ENCODE assay signal across 9 cellular contexts in genomic region chr14:20682127-20682434, GRCh38. TPM values are rescaled to one million over a fixed set of nuclear protein-coding genes. Genes with fewer than 3 reads are reported as not detected.
DNase-seq lines count a peak whose midpoint lies in the region; ATAC-seq and TF ChIP-seq lines count a peak whose summit lies in the region.
"Had no signal": no experiment of that assay in that cellular context is flagged by ENCODE, and none has a peak within 500 bp of the region (broad histone marks: within the 10 kb centered on the region; RNA-seq: fewer than 3 reads in every experiment).

No MANE protein-coding gene starts in this region.

- RAD21 ChIA-PET in HCT116 (lab: Charles Lee; ENCODE audit: low non-redundant PET in 1 of 2, low total read pairs in 2 of 2, uncharacterized antibody in 2 of 2, unreplicated experiment in 2 of 2): interaction anchor here in 1 of 2 experiments (1.0 kb wide), 1 partner anchor 19 kb away, joined by 4 read pairs; no protein-coding TSS in a partner anchor

- BruUV-seq in HCT116 (replicated peaks; lab: Mats Ljungman, UMichigan): TSS peak; percentile 98

- H3K9me2 ChIP-seq in HCT116 (ENCODE audit: insufficient read depth): no peaks in the 10 kb centered on the region

- H3K36me3 ChIP-seq in HCT116 (ENCODE audit: control insufficient read depth in 1 of 2, insufficient read depth in 2 of 2, low read length in 2 of 2) (no peaks in the 10 kb centered on the region), body of pancreas (replicated peaks in 1 of 2; ENCODE audit: insufficient read depth in 1 of 2, low read depth in 2 of 2) (no peaks in the 10 kb centered on the region), left lung (no peaks in the 10 kb centered on the region)

- CTCF ChIA-PET in HCT116 (lab: Charles Lee): interaction anchor here (1.3 to 6.1 kb wide), 7 partner anchors 9 to 72 kb away, joined by 5 to 59 read pairs (median 15); no protein-coding TSS in a partner anchor

- TF ChIP-seq CTCF in HCT116 (IDR thresholded peaks at IDR 0.05 in 2 of 3, conservative IDR thresholded peaks at IDR 0.05 in 1 of 3; ENCODE audit: borderline replicate concordance in 1 of 3, insufficient read depth in 1 of 3, low read depth in 2 of 3, low read length in 2 of 3) (0 out of 6 replicates have a peak, but pooled peaks of 1 of the 3 experiments have one; percentile 6), body of pancreas (IDR thresholded peaks at IDR 0.05) (no peak), left lung (IDR thresholded peaks at IDR 0.05) (no peak)

- peak overlapping the region; percentile 65 to 72 for H3K4me3 ChIP-seq in HCT116 (replicated peaks in 1 of 2; ENCODE audit: low read depth in 1 of 2, low read length in 2 of 2)
- peak overlapping the region in 1 of 2 donors; percentile 42 for H3K4me3 ChIP-seq in body of pancreas
- peak overlapping the region; percentile 67 to 77 for H3K4me3 ChIP-seq in left lung

- peak overlapping the region; percentile 97 for H3K27ac ChIP-seq in HCT116 (ENCODE audit: low read depth, low read length)
- peak overlapping the region; percentile 94 to 99 (median 97) for H3K27ac ChIP-seq in body of pancreas
- peak overlapping the region; percentile 99 to 100 for H3K27ac ChIP-seq in left lung
- peak overlapping the region; percentile 99 for H3K27ac ChIP-seq in temporal lobe (ENCODE audit: low read depth, low read length)

- H3K4me1 ChIP-seq in HCT116 (ENCODE audit: control insufficient read depth in 1 of 2, insufficient read depth in 2 of 2, low read length in 2 of 2): peaks cover 27 to 64% of the 10 kb centered on the region in 2 experiments
- peaks cover 40% of the 10 kb centered on the region for H3K4me1 ChIP-seq in body of pancreas
- peaks cover 21 to 61% of the 10 kb centered on the region in 2 donors for H3K4me1 ChIP-seq in left lung

- peak overlapping the region; percentile 74 for H3K9ac ChIP-seq in HCT116 (ENCODE audit: low read length)

- intact Hi-C loops in HCT116 (cut with micrococcal nuclease) (loop anchor here (1.0 to 5.0 kb wide), 3 partner anchors 51 to 305 kb away; partner anchors contain the start of genes METTL17 and PNP), body of pancreas (cut with DNase I) (no loop called here), left lung (cut with DNase I) (loop anchor here in 1 of 2 donors (5.0 kb wide), 1 partner anchor 70 kb away; no protein-coding TSS in a partner anchor)

- H2AFZ ChIP-seq in HCT116 (ENCODE audit: low read depth, low read length, poor library complexity, severe bottlenecking): no peak overlapping the region

- DNase-seq in HCT116 (ENCODE audit: low read depth, low spot score) (no peak), body of pancreas (no peak), left lung (peak in 1 of 2 donors; percentile 81), NCI-H128 (lab: John Stamatoyannopoulos, UW; ENCODE audit: unreplicated experiment) (no peak)
- no peak for DNase-seq in effector CD4-positive, alpha-beta T cell

- POLR2A ChIA-PET in HCT116 (lab: Charles Lee): interaction anchor here (1.2 to 6.1 kb wide), 8 partner anchors 10 to 339 kb away, joined by 4 to 47 read pairs (median 16); partner anchors contain the start of gene PARP2

- TF ChIP-seq POLR2A in HCT116 (IDR thresholded peaks at IDR 0.05; ENCODE audit: borderline replicate concordance, extremely low read depth, insufficient read depth, insufficient read length) (peak; percentile 18), body of pancreas (IDR thresholded peaks at IDR 0.05) (no peak)

- H3K4me2 ChIP-seq in HCT116 (ENCODE audit: low read length): peak overlapping the region; percentile 96

- WGBS in body of pancreas, 2 donors: 1 to 2% methylated on average over 11 of the region's 11 CpGs

- no peak for TF ChIP-seq RAD21 in HCT116 (IDR thresholded peaks at IDR 0.05; ENCODE audit: low read depth)

- H3K9me3 ChIP-seq in HCT116 (ENCODE audit: control insufficient read depth in 1 of 2, insufficient read depth in 1 of 2, low read depth in 1 of 2, low read length in 2 of 2): no peaks in the 10 kb centered on the region
- no peaks in the 10 kb centered on the region for H3K9me3 ChIP-seq in body of pancreas
- no peaks in the 10 kb centered on the region for H3K9me3 ChIP-seq in left lung

- H3K79me2 ChIP-seq in HCT116 (ENCODE audit: insufficient read depth, low read length): no peaks in the 10 kb centered on the region

- no peaks in the 10 kb centered on the region for H3K27me3 ChIP-seq in HCT116 (ENCODE audit: insufficient read depth, low read length)
- no peaks in the 10 kb centered on the region for H3K27me3 ChIP-seq in body of pancreas
- no peaks in the 10 kb centered on the region for H3K27me3 ChIP-seq in left lung

- H4K20me1 ChIP-seq in HCT116 (ENCODE audit: insufficient read depth): no peaks in the 10 kb centered on the region

- no peak for ATAC-seq in HCT116
- no peak for ATAC-seq in body of pancreas
- ATAC-seq in left lung: no peak
- ATAC-seq in HG02938 (IDR thresholded peaks at IDR 0.05; ENCODE audit: unreplicated experiment): no peak
- no peak for ATAC-seq in GM19467 (IDR thresholded peaks at IDR 0.05; ENCODE audit: unreplicated experiment)

TF ChIP-seq in HCT116, 20 proteins besides CTCF, POLR2A, EP300 and RAD21 (continues in another document):
- no peak for TF ChIP-seq CEBPB (IDR thresholded peaks at IDR 0.05; ENCODE audit: low read depth)
- TF ChIP-seq EZH2 (IDR thresholded peaks at IDR 0.05): no peak
- TF ChIP-seq SIN3A (IDR thresholded peaks at IDR 0.05; ENCODE audit: low read depth): no peak
- no peak for TF ChIP-seq ATF3 (IDR thresholded peaks at IDR 0.05)
- TF ChIP-seq FOSL1 (IDR thresholded peaks at IDR 0.05; ENCODE audit: low read depth): no peak
- no peak for TF ChIP-seq ELF1 (IDR thresholded peaks at IDR 0.05; ENCODE audit: borderline replicate concordance, low read depth)
- TF ChIP-seq YY1 (IDR thresholded peaks at IDR 0.05; ENCODE audit: extremely low read depth, insufficient replicate concordance, low read depth, low read length): no peak
- TF ChIP-seq EGR1 (IDR thresholded peaks at IDR 0.05; ENCODE audit: low read depth): no peak
- no peak for TF ChIP-seq ZFX (IDR thresholded peaks at IDR 0.05)
- no peak for TF ChIP-seq SP1 (IDR thresholded peaks at IDR 0.05; ENCODE audit: low read depth)
- TF ChIP-seq JUND (IDR thresholded peaks at IDR 0.05): no peak
- no peak for TF ChIP-seq CBX3 (IDR thresholded peaks at IDR 0.05; ENCODE audit: low read depth)
- TF ChIP-seq TCF7L2 (IDR thresholded peaks at IDR 0.05; ENCODE audit: borderline replicate concordance, extremely low read depth, insufficient read depth, insufficient read length): no peak
- TF ChIP-seq ZBTB33 (IDR thresholded peaks at IDR 0.05; ENCODE audit: extremely low read depth, insufficient replicate concordance, low read length): no peak
- TF ChIP-seq EZH2phosphoT487 (IDR thresholded peaks at IDR 0.05; ENCODE audit: borderline replicate concordance): no peak
- no peak for TF ChIP-seq ZNF274 (IDR thresholded peaks at IDR 0.05; ENCODE audit: low read depth, low read length)
- TF ChIP-seq MAX (IDR thresholded peaks at IDR 0.05): no peak
- no peak for TF ChIP-seq POLR2AphosphoS5 (IDR thresholded peaks at IDR 0.05; ENCODE audit: low read depth, low read length)

RNA-seq across cellular contexts. Expression of gene RNASE4, which starts 2.3 kb away (rescaled TPM):
- 3.9 TPM for total RNA-seq in HCT116 (2021; ENCODE audit: unreplicated experiment)
- polyA plus RNA-seq in HCT116 (2012): 16.7 and 19.5 TPM in 2 replicates
- 10 to 100 TPM; 41.8 to 47.5 TPM for total RNA-seq in body of pancreas
- total RNA-seq in left lung: 10 to 100 TPM; 17.9 to 18.5 TPM
- total RNA-seq in temporal lobe: 2.0 TPM

RNA-seq across cellular contexts. Expression of gene ANG, which starts 6.5 kb away (rescaled TPM):
- 5.8 TPM for total RNA-seq in HCT116 (2021; ENCODE audit: unreplicated experiment)
- polyA plus RNA-seq in HCT116 (2012): 15.4 and 18.0 TPM in 2 replicates
- total RNA-seq in body of pancreas: 10 to 100 TPM; 24.1 to 28.0 TPM
- 10 to 100 TPM; 10.3 to 11.0 TPM for total RNA-seq in left lung
- total RNA-seq in temporal lobe: 1.2 TPM

RNA-seq across cellular contexts. Expression of gene OR6S1, which starts 40.6 kb away (rescaled TPM):
- total RNA-seq in HCT116 (2021; ENCODE audit: unreplicated experiment) (not detected), body of pancreas (not detected), left lung (not detected), temporal lobe (not detected)
- polyA plus RNA-seq in HCT116 (2012): not detected in 2 replicates
- total RNA-seq: HT1080 had no signal
